Comparison of ENCODE assay signal across 35 cellular contexts in genomic region chr16:5422643-5423496, GRCh38.
"Had no signal": no experiment of that assay in that cellular context is flagged by ENCODE, and none has a peak within 500 bp of the region (broad histone marks: within the 10 kb centered on the region; RNA-seq: fewer than 3 reads in every experiment).

No MANE protein-coding gene starts in this region.

- H3K36me3 Mint-ChIP-seq: activated naive CD4-positive, alpha-beta T cell treated with anti-CD3 and anti-CD28 coated beads, Interleukin-2, amount 50 U/mL, for 24 hours; activated naive CD8-positive, alpha-beta T cell treated with anti-CD3 and anti-CD28 coated beads, Interleukin-2, amount 10 ng/mL, durations not matched to agents 7 days and 5 days had no signal

- H3K36me3 ChIP-seq: ascending aorta, cardiac muscle cell, colonic mucosa had no signal

- H3K4me3 Mint-ChIP-seq: activated CD4-positive, alpha-beta T cell treated with anti-CD3 and anti-CD28 coated beads for 36 hours; activated CD4-positive, alpha-beta T cell treated with anti-CD3 and anti-CD28 coated beads, Interleukin-2, amount 10 ng/mL, durations not matched to agents 7 days and 5 days; activated CD8-positive, alpha-beta T cell treated with anti-CD3 and anti-CD28 coated beads, Interleukin-2, amount 10 ng/mL, durations not matched to agents 7 days and 5 days; activated naive CD4-positive, alpha-beta T cell treated with anti-CD3 and anti-CD28 coated beads, Interleukin-2, amount 50 U/mL, for 24 hours; activated naive CD8-positive, alpha-beta T cell treated with anti-CD3 and anti-CD28 coated beads, Interleukin-2, amount 10 ng/mL, durations not matched to agents 7 days and 5 days; activated T-cell treated with anti-CD3 and anti-CD28 coated beads, Interleukin-2, amount 50 U/mL, for 24 hours; central memory CD8-positive, alpha-beta T cell; T-helper 2 cell treated with Interferon-gamma antibody and Interleukin-4, amounts not matched to agents 5 μg/mL and 100 μg/mL, for 36 hours had no signal

- H3K4me3 ChIP-seq: ascending aorta, cardiac muscle cell, colonic mucosa had no signal

- H3K4me1 ChIP-seq: ascending aorta, colonic mucosa had no signal

- H3K27me3 ChIP-seq: ascending aorta, colonic mucosa had no signal

- DNase-seq: activated CD4-positive, alpha-beta T cell treated with anti-CD3 and anti-CD28 coated beads for 36 hours; activated CD4-positive, alpha-beta T cell treated with anti-CD3 and anti-CD28 coated beads, Interleukin-2, amount 10 ng/mL, durations not matched to agents 7 days and 5 days; activated CD4-positive, alpha-beta T cell treated with anti-CD3 and anti-CD28 coated beads, Interleukin-2, amount 50 U/mL, for 48 hours; activated CD8-positive, alpha-beta T cell treated with anti-CD3 and anti-CD28 coated beads, Interleukin-2, amount 10 ng/mL, durations not matched to agents 7 days and 5 days; activated gamma-delta T cell; activated naive CD4-positive, alpha-beta T cell treated with Interleukin-2 at 50 U/mL for 16 hours; activated naive CD8-positive, alpha-beta T cell treated with anti-CD3 and anti-CD28 coated beads, Interleukin-2, amount 10 ng/mL, durations not matched to agents 7 days and 5 days; activated T-cell treated with anti-CD3 and anti-CD28 coated beads, Interleukin-2, amount 50 U/mL, for 24 hours; amygdala; colonic mucosa; MM.1S; MV-4-11; NCI-H1092 treated with DMSO at 0.1 percent for 48 hours; NCI-H1417; NCI-H146; NCI-H187; NCI-H2029 treated with DMSO at 0.1 percent for 48 hours; NCI-H2107; NCI-H2171; NCI-H510A; NCI-H526; NCI-H748 treated with DMSO at 0.1 percent for 48 hours; PC-3; SIG-M5; SW 1271 had no signal

- H3K9me3 Mint-ChIP-seq: activated CD4-positive, alpha-beta T cell treated with anti-CD3 and anti-CD28 coated beads, Interleukin-2, amount 10 ng/mL, durations not matched to agents 7 days and 5 days; activated naive CD4-positive, alpha-beta T cell treated with anti-CD3 and anti-CD28 coated beads, Interleukin-2, amount 50 U/mL, for 24 hours; activated naive CD8-positive, alpha-beta T cell treated with anti-CD3 and anti-CD28 coated beads, Interleukin-2, amount 10 ng/mL, durations not matched to agents 7 days and 5 days; activated T-cell treated with anti-CD3 and anti-CD28 coated beads, Interleukin-2, amount 50 U/mL, for 24 hours; activated T-helper 2 cell treated with anti-CD3 and anti-CD28 coated beads, Interferon-gamma antibody, Interleukin-2, Interleukin-4, amounts not matched to agents 10 μg/mL and 5 μg/mL and 100 μg/mL, durations not matched to agents 14 hours and 24 hours and 36 hours; T-helper 2 cell treated with Interferon-gamma antibody and Interleukin-4, amounts not matched to agents 5 μg/mL and 100 μg/mL, for 36 hours had no signal

- H3K27ac Mint-ChIP-seq: activated CD4-positive, alpha-beta T cell treated with anti-CD3 and anti-CD28 coated beads for 36 hours; activated CD4-positive, alpha-beta T cell treated with anti-CD3 and anti-CD28 coated beads, Interleukin-2, amount 10 ng/mL, durations not matched to agents 7 days and 5 days; activated CD8-positive, alpha-beta T cell treated with anti-CD3 and anti-CD28 coated beads, Interleukin-2, amount 10 ng/mL, durations not matched to agents 7 days and 5 days; activated naive CD4-positive, alpha-beta T cell treated with anti-CD3 and anti-CD28 coated beads, Interleukin-2, amount 50 U/mL, for 24 hours; activated naive CD8-positive, alpha-beta T cell treated with anti-CD3 and anti-CD28 coated beads, Interleukin-2, amount 10 ng/mL, durations not matched to agents 7 days and 5 days; activated T-cell treated with anti-CD3 and anti-CD28 coated beads, Interleukin-2, amount 50 U/mL, for 24 hours; activated T-helper 2 cell treated with anti-CD3 and anti-CD28 coated beads, Interferon-gamma antibody, Interleukin-2, Interleukin-4, amounts not matched to agents 10 μg/mL and 5 μg/mL and 100 μg/mL, durations not matched to agents 14 hours and 24 hours and 36 hours; T-helper 2 cell treated with Interferon-gamma antibody and Interleukin-4, amounts not matched to agents 5 μg/mL and 100 μg/mL, for 36 hours had no signal

- H3K9me3 ChIP-seq: ascending aorta, colonic mucosa had no signal

- H3K4me1 Mint-ChIP-seq: activated CD4-positive, alpha-beta T cell treated with anti-CD3 and anti-CD28 coated beads for 36 hours; activated CD4-positive, alpha-beta T cell treated with anti-CD3 and anti-CD28 coated beads, Interleukin-2, amount 10 ng/mL, durations not matched to agents 7 days and 5 days; activated naive CD4-positive, alpha-beta T cell treated with anti-CD3 and anti-CD28 coated beads, Interleukin-2, amount 50 U/mL, for 24 hours; activated naive CD8-positive, alpha-beta T cell treated with anti-CD3 and anti-CD28 coated beads, Interleukin-2, amount 10 ng/mL, durations not matched to agents 7 days and 5 days; central memory CD8-positive, alpha-beta T cell had no signal

- H3K27me3 Mint-ChIP-seq: activated CD4-positive, alpha-beta T cell treated with anti-CD3 and anti-CD28 coated beads, Interleukin-2, amount 10 ng/mL, durations not matched to agents 7 days and 5 days had no signal

- ATAC-seq: activated CD4-positive, alpha-beta T cell treated with anti-CD3 and anti-CD28 coated beads for 36 hours; activated CD4-positive, CD25-positive, alpha-beta regulatory T cell treated with anti-CD3 and anti-CD28 coated beads, Interleukin-2, amount 50 U/mL, for 24 hours; activated CD8-positive, alpha-beta T cell treated with anti-CD3 and anti-CD28 coated beads, Interleukin-2, amount 10 ng/mL, durations not matched to agents 7 days and 5 days; PC-3; Right ventricle myocardium inferior; SK-N-SH treated with all-trans-retinoic acid at 6 μM for 48 hours had no signal

- H3K27ac ChIP-seq: ascending aorta, cardiac muscle cell, colonic mucosa, RWPE1 had no signal
